Comparison of ENCODE assay signal across 21 cellular contexts in genomic region chr2:146604521-146604920, GRCh38.
"Had no signal": no experiment of that assay in that cellular context is flagged by ENCODE, and none has a peak within 500 bp of the region (broad histone marks: within the 10 kb centered on the region; RNA-seq: fewer than 3 reads in every experiment).

No MANE protein-coding gene starts in this region.

- H3K27ac Mint-ChIP-seq: dendritic cell treated with granulocyte-macrophage colony-stimulating factor and Interleukin-4, amounts not matched to agents 40 ng/mL and 50 ng/mL, for 4 days; effector memory CD8-positive, alpha-beta T cell; mesothelial cell of epicardium; naive B cell; naive thymus-derived CD8-positive, alpha-beta T cell had no signal

- ATAC-seq: effector memory CD8-positive, alpha-beta T cell; gastrocnemius medialis; heart right ventricle; left cardiac atrium; left lung; left ventricle myocardium superior; lower lobe of right lung; mucosa of descending colon; naive thymus-derived CD8-positive, alpha-beta T cell had no signal

- H3K27me3 Mint-ChIP-seq: dendritic cell treated with granulocyte-macrophage colony-stimulating factor and Interleukin-4, amounts not matched to agents 40 ng/mL and 50 ng/mL, for 4 days; effector memory CD8-positive, alpha-beta T cell; naive B cell; naive thymus-derived CD8-positive, alpha-beta T cell had no signal

- H3K36me3 ChIP-seq: esophagus muscularis mucosa, gastrocnemius medialis, heart right ventricle, left lung, lower lobe of right lung had no signal

- H3K27ac ChIP-seq: coronary artery, esophagus muscularis mucosa, gastrocnemius medialis, heart right ventricle, left lung, lower lobe of right lung had no signal

- H3K9me3 Mint-ChIP-seq: dendritic cell treated with granulocyte-macrophage colony-stimulating factor and Interleukin-4, amounts not matched to agents 40 ng/mL and 50 ng/mL, for 4 days had no signal

- DNase-seq: effector CD8-positive, alpha-beta T cell; effector memory CD8-positive, alpha-beta T cell; foreskin fibroblast; foreskin melanocyte; gastrocnemius medialis; glutamatergic neuron; head of caudate nucleus; heart right ventricle; hippocampal formation; left cardiac atrium; left lung; left ventricle myocardium superior; lower lobe of right lung; mesenchymal stem cell; mucosa of descending colon; naive B cell; naive thymus-derived CD8-positive, alpha-beta T cell had no signal

- H3K27me3 ChIP-seq: esophagus muscularis mucosa, gastrocnemius medialis, heart right ventricle, left lung had no signal

- H3K4me1 ChIP-seq: esophagus muscularis mucosa, gastrocnemius medialis, left lung, lower lobe of right lung had no signal

- H3K4me3 ChIP-seq: coronary artery, esophagus muscularis mucosa, gastrocnemius medialis, heart right ventricle, left lung, lower lobe of right lung, mucosa of descending colon had no signal

- H3K9me3 ChIP-seq: esophagus muscularis mucosa, gastrocnemius medialis, left lung, lower lobe of right lung, mucosa of descending colon had no signal

- H3K36me3 Mint-ChIP-seq: mesothelial cell of epicardium; naive B cell; naive thymus-derived CD8-positive, alpha-beta T cell had no signal

- H3K4me1 Mint-ChIP-seq: mesothelial cell of epicardium; naive B cell; naive thymus-derived CD8-positive, alpha-beta T cell had no signal

- H3K4me3 Mint-ChIP-seq: dendritic cell treated with granulocyte-macrophage colony-stimulating factor and Interleukin-4, amounts not matched to agents 40 ng/mL and 50 ng/mL, for 4 days; effector memory CD8-positive, alpha-beta T cell; mesothelial cell of epicardium; naive B cell; naive thymus-derived CD8-positive, alpha-beta T cell had no signal
